Comparison of ENCODE assay signal across 34 cellular contexts in genomic region chr15:59223736-59224135, GRCh38. TPM values are rescaled to one million over a fixed set of nuclear protein-coding genes. Genes with fewer than 3 reads are reported as not detected.
DNase-seq lines count a peak whose midpoint lies in the region; ATAC-seq and TF ChIP-seq lines count a peak whose summit lies in the region.
"Had no signal": no experiment of that assay in that cellular context is flagged by ENCODE, and none has a peak within 500 bp of the region (broad histone marks: within the 10 kb centered on the region; RNA-seq: fewer than 3 reads in every experiment).

No MANE protein-coding gene starts in this region.

- H3K27me3 ChIP-seq in thoracic aorta (replicated peaks; ENCODE audit: insufficient read depth), result no peaks in the 10 kb centered on the region
- H3K27me3 ChIP-seq: esophagus squamous epithelium, heart left ventricle, ovary, Peyer's patch had no signal

- H3K4me1 ChIP-seq in thoracic aorta (ENCODE audit: control insufficient read depth in 1 of 2, low read depth in 2 of 2), result peaks cover 24 to 37% of the 10 kb centered on the region in 2 donors
- H3K4me1 ChIP-seq: Peyer's patch had no signal

- TF ChIP-seq CTCF in coronary artery (IDR thresholded peaks at IDR 0.05), result no peak
- TF ChIP-seq CTCF in thoracic aorta (IDR thresholded peaks at IDR 0.05), result no peak

- H3K27ac ChIP-seq in coronary artery, result peak overlapping the region; percentile 59 to 71
- peak overlapping the region; percentile 38 to 64 for H3K27ac ChIP-seq in thoracic aorta
- H3K27ac ChIP-seq: esophagus squamous epithelium, HL-60, lower lobe of right lung, ovary, Peyer's patch, WERI-Rb-1 had no signal

- no peaks in the 10 kb centered on the region for H3K9me3 ChIP-seq in thoracic aorta
- H3K9me3 ChIP-seq: esophagus squamous epithelium, heart left ventricle, lower lobe of right lung, ovary, Peyer's patch had no signal

- H3K4me3 ChIP-seq in coronary artery, result no peak overlapping the region
- no peak overlapping the region for H3K4me3 ChIP-seq in thoracic aorta
- H3K4me3 ChIP-seq: esophagus squamous epithelium, heart left ventricle, lower lobe of right lung, ovary, Peyer's patch, smooth muscle cell had no signal

- peaks cover 12% of the 10 kb centered on the region for H3K36me3 ChIP-seq in thoracic aorta
- H3K36me3 ChIP-seq: ovary, WERI-Rb-1 had no signal

- ATAC-seq in thoracic aorta (ENCODE audit: insufficient number of reproducible peaks, low FRiP score, low read depth), result no peak
- ATAC-seq: activated CD8-positive, alpha-beta T cell treated with anti-CD3 and anti-CD28 coated beads, Interleukin-2, amount 10 ng/mL, durations not matched to agents 7 days and 5 days; activated naive CD4-positive, alpha-beta T cell treated with anti-CD3 and anti-CD28 coated beads, Interleukin-2, amount 50 U/mL, for 72 hours; lower lobe of right lung; T-cell had no signal

- peak; percentile 28 for DNase-seq in RPMI7951 (ENCODE audit: low read depth)
- DNase-seq in coronary artery (ENCODE audit: low spot score), result no peak
- peak; percentile 22 for DNase-seq in midbrain (lab: John Stamatoyannopoulos, UW)
- no peak for DNase-seq in thoracic aorta (ENCODE audit: low spot score)
- DNase-seq in stimulated activated CD4-positive, alpha-beta T cell treated with anti-CD3 and anti-CD28 coated beads, Interleukin-15, amount 100 ng/mL, for 24 hours, result no peak
- no peak for DNase-seq in DMS114 treated with DMSO at 0.1 percent for 48 hours (lab: John Stamatoyannopoulos, UW; ENCODE audit: unreplicated experiment)
- no peak for DNase-seq in stimulated activated CD4-positive, alpha-beta T cell treated with anti-CD3 and anti-CD28 coated beads, Interleukin-4, amount 100 ng/mL, for 1 hour
- DNase-seq: activated CD4-positive, alpha-beta T cell treated with anti-CD3 and anti-CD28 coated beads for 4 hours; activated CD8-positive, alpha-beta T cell treated with anti-CD3 and anti-CD28 coated beads, Interleukin-2, amount 10 ng/mL, durations not matched to agents 7 days and 5 days; activated T-cell treated with anti-CD3 and anti-CD28 coated beads for 4 hours; amygdala; CD8-positive, alpha-beta memory T cell; DMS 273 treated with DMSO at 0.1 percent for 48 hours; esophagus squamous epithelium; foreskin melanocyte; KG1; lower lobe of right lung; NCI-H1417 treated with DMSO at 0.1 percent for 48 hours; NCI-H2029 treated with DMSO at 0.1 percent for 48 hours; NCI-H226; nephron progenitor cell; Peyer's patch; stimulated activated CD4-positive, alpha-beta T cell treated with anti-CD3 and anti-CD28 coated beads, Interleukin-2, amount 100 ng/mL, for 24 hours; T-cell; trophoblast cell; WERI-Rb-1 had no signal

RNA-seq across cellular contexts. Expression of gene LDHAL6B, which starts 17.1 kb away (rescaled TPM):
- 0.10 TPM in 1 of 2 replicates, not detected in the other for total RNA-seq in RPMI7951 (2014; rRNA removed; shearing (Covaris generic))
- total RNA-seq in thoracic aorta, result not detected
- total RNA-seq: activated CD8-positive, alpha-beta T cell treated with anti-CD3 and anti-CD28 coated beads, Interleukin-2, amount 10 ng/mL, durations not matched to agents 7 days and 5 days; activated naive CD4-positive, alpha-beta T cell treated with anti-CD3 and anti-CD28 coated beads, Interleukin-2, amount 50 U/mL, for 72 hours; CD8-positive, alpha-beta memory T cell; esophagus squamous epithelium; heart left ventricle; kidney epithelial cell; lower lobe of right lung; mononuclear cell; ovary; Peyer's patch; SK-MEL-5; smooth muscle cell; T-cell had no signal

Comparison
In these comparisons a context has a peak if more than half of its experiments do, and no peak if none do; other contexts are left out.
1. DNase-seq: peak in RPMI7951 (single experiment) and midbrain (single experiment); none in coronary artery (single experiment), thoracic aorta (single experiment), stimulated activated CD4-positive, alpha-beta T cell treated with anti-CD3 and anti-CD28 coated beads, Interleukin-15, amount 100 ng/mL, for 24 hours (single experiment), DMS114 treated with DMSO at 0.1 percent for 48 hours (single experiment) and stimulated activated CD4-positive, alpha-beta T cell treated with anti-CD3 and anti-CD28 coated beads, Interleukin-4, amount 100 ng/mL, for 1 hour (single experiment).